7 cellular contexts compared by ENCODE assay signal in the genomic region with DNA sequence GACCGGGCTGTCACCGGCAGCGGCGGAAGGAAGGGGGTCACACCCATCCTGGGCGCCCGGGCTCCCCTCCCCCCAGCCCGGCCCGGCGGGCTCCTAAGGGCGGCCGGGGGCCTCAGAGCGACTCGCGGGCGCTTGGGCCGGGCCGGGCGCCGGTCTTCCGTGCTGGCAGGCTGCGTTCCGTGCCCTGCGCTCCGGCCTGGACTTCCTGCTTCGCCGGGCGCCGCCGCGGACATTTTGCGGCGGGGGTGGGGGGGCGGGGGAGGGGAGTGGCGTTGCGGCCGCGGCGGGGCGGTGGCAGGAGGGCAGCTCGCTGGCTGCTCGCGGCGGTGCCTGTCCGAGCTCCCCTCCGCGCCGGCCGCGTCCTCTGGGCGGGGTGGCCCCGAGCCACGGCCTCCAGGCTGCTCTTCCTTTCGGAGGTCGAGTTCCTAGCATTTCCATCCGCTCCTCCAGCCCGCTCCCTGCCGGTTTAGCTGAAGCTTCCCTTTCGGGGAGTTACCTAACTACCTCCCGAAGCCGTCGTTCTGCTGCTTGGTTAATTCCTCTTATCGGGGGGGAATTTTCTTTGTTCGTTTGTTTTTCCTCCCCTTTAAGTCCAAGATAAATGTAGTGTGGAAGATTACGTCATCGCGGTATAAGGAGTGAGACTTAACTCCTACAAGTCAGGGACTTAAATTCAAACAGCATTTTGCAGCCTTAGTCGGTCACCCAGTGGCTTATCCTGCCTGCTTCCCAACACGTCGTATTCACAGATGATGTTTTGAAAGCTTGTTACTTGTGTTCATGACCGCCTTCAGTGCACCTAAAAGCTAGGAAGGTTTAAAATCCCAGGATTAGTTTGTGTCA. TPM values are rescaled to one million over a fixed set of nuclear protein-coding genes. Genes with fewer than 3 reads are reported as not detected.
A peak's percentile ranks its signal among the peaks of the same experiment; 100 is the strongest.
DNase-seq lines count a peak whose midpoint lies in the region; ATAC-seq, FAIRE-seq and TF ChIP-seq lines count a peak whose summit lies in the region.

No MANE protein-coding gene starts in this region.

- peak overlapping the region; percentile 98 for H3K9ac ChIP-seq in keratinocyte (ENCODE audit: control insufficient read depth, extremely low read depth, insufficient read depth, low read length)
- peak overlapping the region; percentile 98 for H3K9ac ChIP-seq in smooth muscle cell (ENCODE audit: low read depth)

- H3K9me3 Mint-ChIP-seq in central memory CD8-positive, alpha-beta T cell = no peaks in the 10 kb centered on the region

- peaks cover 46% of the 10 kb centered on the region for H3K36me3 Mint-ChIP-seq in central memory CD8-positive, alpha-beta T cell (ENCODE audit: insufficient read depth)

- H3K9me3 ChIP-seq in WERI-Rb-1 (ENCODE audit: severe bottlenecking) = no peaks in the 10 kb centered on the region
- H3K9me3 ChIP-seq in keratinocyte (ENCODE audit: control insufficient read depth, low read depth, low read length) = no peaks in the 10 kb centered on the region
- no peaks in the 10 kb centered on the region for H3K9me3 ChIP-seq in smooth muscle cell (replicated peaks; ENCODE audit: low read depth)

- H3K27ac ChIP-seq in WERI-Rb-1 (peak overlapping the region; percentile 99), keratinocyte (ENCODE audit: control insufficient read depth, insufficient read depth, low read length) (peak overlapping the region; percentile 98), smooth muscle cell (ENCODE audit: low read depth) (peak overlapping the region; percentile 97)

- H3K4me3 ChIP-seq in GM12865 (ENCODE audit: low read depth, low read length) (peak overlapping the region; percentile 87), WERI-Rb-1 (ENCODE audit: low read depth, low read length) (peak overlapping the region; percentile 69), keratinocyte (ENCODE audit: control insufficient read depth in 2 of 3, extremely low read depth in 1 of 3, insufficient read depth in 2 of 3, low read depth in 1 of 3, low read length in 3 of 3) (peak overlapping the region; percentile 53 to 99 (median 99)), smooth muscle cell (peak overlapping the region; percentile 78)

- TF ChIP-seq CTCF in GM12865 (IDR thresholded peaks at IDR 0.05; ENCODE audit: insufficient read depth, low read depth, low read length, missing control alignments) (no peak), WERI-Rb-1 (IDR thresholded peaks at IDR 0.05; ENCODE audit: low read depth, low read length) (no peak), keratinocyte (optimal IDR thresholded peaks at IDR 0.05 in 1 of 3, IDR thresholded peaks at IDR 0.05 in 1 of 3, conservative IDR thresholded peaks at IDR 0.05 in 1 of 3; ENCODE audit: extremely low read depth in 1 of 3, insufficient read depth in 2 of 3, low read length in 3 of 3) (no peak), smooth muscle cell (IDR thresholded peaks at IDR 0.05; ENCODE audit: borderline replicate concordance, insufficient read depth, poor library complexity, severe bottlenecking) (no peak)

- peak overlapping the region; percentile 98 for H3K27ac Mint-ChIP-seq in central memory CD8-positive, alpha-beta T cell (ENCODE audit: low read depth)

- H3K27me3 ChIP-seq in WERI-Rb-1 (ENCODE audit: insufficient read depth, low read depth, severe bottlenecking) (no peaks in the 10 kb centered on the region), keratinocyte (ENCODE audit: control insufficient read depth, extremely low read depth, insufficient read depth, low read length) (no peaks in the 10 kb centered on the region), smooth muscle cell (ENCODE audit: low read depth) (no peaks in the 10 kb centered on the region)

- peaks cover 6% of the 10 kb centered on the region for H3F3A ChIP-seq in smooth muscle cell (ENCODE audit: low read depth)

- H3K9me1 ChIP-seq in keratinocyte (ENCODE audit: control insufficient read depth, extremely low read depth, insufficient read depth, low read length) = no peaks in the 10 kb centered on the region

- peaks cover 28% of the 10 kb centered on the region for H3K36me3 ChIP-seq in WERI-Rb-1
- H3K36me3 ChIP-seq in keratinocyte (ENCODE audit: control insufficient read depth in 2 of 2, extremely low read depth in 1 of 2, insufficient read depth in 2 of 2, low read length in 2 of 2) = peaks cover 0 to 16% of the 10 kb centered on the region in 2 experiments
- H3K36me3 ChIP-seq in smooth muscle cell (ENCODE audit: low read depth) = no peaks in the 10 kb centered on the region

- dilution Hi-C loops in keratinocyte (cut with MboI; ENCODE audit: extremely low pct_ligation_motif_present, low sequenced_read_pairs) = no loop called here

- H3K4me3 Mint-ChIP-seq in central memory CD8-positive, alpha-beta T cell = peak overlapping the region; percentile 98

- FAIRE-seq in keratinocyte (lab: Jason Lieb, UNC) = no peak

- H3K4me2 ChIP-seq in keratinocyte (ENCODE audit: control insufficient read depth, extremely low read depth, insufficient read depth, low read depth, low read length) (peak overlapping the region; percentile 87), smooth muscle cell (peak overlapping the region; percentile 93)

- under 1% methylated on average over 24 of the region's 70 CpGs for WGBS in smooth muscle cell (ENCODE audit: low lambda C conversion rate)

- DNase-seq in GM12865 (ENCODE audit: low read depth) (peak; percentile 75), NCI-H1092 treated with DMSO at 0.1 percent for 48 hours (lab: John Stamatoyannopoulos, UW) (peak; percentile 61), WERI-Rb-1 (peak; percentile 59), keratinocyte (ENCODE audit: low read depth, low spot score) (no peak), smooth muscle cell (lab: John Stamatoyannopoulos, UW; ENCODE audit: unreplicated experiment) (peak; percentile 36)
- peak; percentile 42 to 55 for DNase-seq in central memory CD8-positive, alpha-beta T cell (ENCODE audit: low spot score in 2 of 2)

- H2AFZ ChIP-seq in keratinocyte (ENCODE audit: control insufficient read depth, low read length) (no peak overlapping the region), smooth muscle cell (ENCODE audit: low read depth) (no peak overlapping the region)

- peaks cover 50% of the 10 kb centered on the region for H3K79me2 ChIP-seq in keratinocyte (ENCODE audit: control insufficient read depth, insufficient read depth, low read length)
- peaks cover 49% of the 10 kb centered on the region for H3K79me2 ChIP-seq in smooth muscle cell (ENCODE audit: low read depth)

- H3K4me1 ChIP-seq in keratinocyte (ENCODE audit: control insufficient read depth, extremely low read depth, insufficient read depth, low read length) (peaks cover 31% of the 10 kb centered on the region), smooth muscle cell (ENCODE audit: low read depth) (peaks cover 3% of the 10 kb centered on the region)

- H4K20me1 ChIP-seq in keratinocyte (ENCODE audit: control insufficient read depth, extremely low read depth, insufficient read depth, low read length) (peaks cover 37% of the 10 kb centered on the region), smooth muscle cell (ENCODE audit: low read depth) (peaks cover 46% of the 10 kb centered on the region)

- H3K27me3 Mint-ChIP-seq in central memory CD8-positive, alpha-beta T cell = no peaks in the 10 kb centered on the region

- peaks cover 65% of the 10 kb centered on the region for H3K4me1 Mint-ChIP-seq in central memory CD8-positive, alpha-beta T cell

- peak; percentile 31 for ATAC-seq in HG02623 (IDR thresholded peaks at IDR 0.05; ENCODE audit: unreplicated experiment)
- peak; percentile 41 for ATAC-seq in central memory CD8-positive, alpha-beta T cell (replicated peaks; ENCODE audit: extremely low read depth, poor library complexity, severe bottlenecking)

RNA-seq across cellular contexts. Expression of gene CDC42, which starts 0.7 kb away (rescaled TPM):
- polyA plus RNA-seq in keratinocyte (291 to 499 TPM (median 312 TPM) in 3 replicates), smooth muscle cell (70.2 and 74.0 TPM in 2 replicates)
- polyA plus RNA-seq in keratinocyte (2011; ENCODE audit: low read depth) = 195 TPM
- 242 and 602 TPM in 2 replicates for polyA plus RNA-seq in keratinocyte (2011; cell fraction: cytosol; rRNA removed)
- 229 and 267 TPM in 2 replicates for polyA plus RNA-seq in keratinocyte (2011; cell fraction: nucleus; rRNA removed)
- polyA plus RNA-seq in keratinocyte (2012; ENCODE audit: low replicate concordance) = 281 and 347 TPM in 2 replicates
- 179 to 521 TPM (median 360 TPM) in 3 replicates for polyA minus RNA-seq in keratinocyte
- 262 TPM for polyA minus RNA-seq in keratinocyte (2011; cell fraction: cytosol; rRNA and poly(A)+ RNA removed)
- 79.0 and 142 TPM in 2 replicates for polyA minus RNA-seq in keratinocyte (2011; cell fraction: nucleus; rRNA and poly(A)+ RNA removed)
- total RNA-seq in smooth muscle cell = 407 and 453 TPM in 2 replicates

RNA-seq across cellular contexts. Expression of gene CELA3A, which starts 51.8 kb away (rescaled TPM):
- polyA plus RNA-seq in keratinocyte (not detected in 3 replicates), smooth muscle cell (not detected in 2 replicates)
- polyA plus RNA-seq in keratinocyte (2011; ENCODE audit: low read depth) = not detected
- polyA plus RNA-seq in keratinocyte (2011; cell fraction: cytosol; rRNA removed) = not detected in 2 replicates
- polyA plus RNA-seq in keratinocyte (2011; cell fraction: nucleus; rRNA removed) = not detected in 2 replicates
- not detected in 2 replicates for polyA plus RNA-seq in keratinocyte (2012; ENCODE audit: low replicate concordance)
- polyA minus RNA-seq in keratinocyte = not detected in 3 replicates
- polyA minus RNA-seq in keratinocyte (2011; cell fraction: cytosol; rRNA and poly(A)+ RNA removed) = not detected
- not detected in 2 replicates for polyA minus RNA-seq in keratinocyte (2011; cell fraction: nucleus; rRNA and poly(A)+ RNA removed)
- not detected in 2 replicates for total RNA-seq in smooth muscle cell
